Comparison of ENCODE assay signal across 7 cellular contexts in the genomic region with DNA sequence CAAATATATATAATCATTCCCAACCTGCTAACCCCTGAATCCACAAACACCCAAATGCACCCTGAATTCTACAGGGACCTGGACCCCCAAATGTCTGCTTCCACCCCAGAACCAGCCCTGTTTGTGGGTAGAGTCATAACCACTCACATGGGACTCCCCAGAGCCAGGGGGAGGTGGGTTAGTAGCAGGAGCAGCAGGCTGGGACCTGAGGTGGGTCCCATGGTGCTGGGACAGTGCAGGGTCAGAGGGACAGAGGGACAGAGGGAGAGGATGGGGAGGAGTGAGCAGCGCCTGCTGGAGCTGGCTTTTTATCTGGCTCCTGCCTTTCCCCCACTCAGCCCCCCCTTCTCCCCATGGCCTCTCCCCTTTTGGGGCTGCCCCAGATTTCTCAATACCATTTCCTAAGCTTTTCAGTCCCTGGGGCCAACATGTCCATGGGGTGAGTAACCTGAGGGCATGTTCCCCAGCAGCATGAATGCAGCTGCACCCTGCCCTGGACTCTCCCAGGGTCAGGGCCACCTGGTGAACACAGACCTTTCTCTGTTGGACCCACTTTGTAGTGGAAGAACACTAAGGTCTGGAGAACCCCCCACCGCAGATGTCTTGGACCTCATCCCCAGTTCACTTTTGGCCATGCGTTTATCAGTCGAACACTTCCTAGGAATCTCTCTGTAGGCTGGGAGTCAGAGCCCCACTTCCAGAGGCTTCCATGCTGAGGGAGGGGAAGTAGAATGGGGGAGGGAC. TPM values are rescaled to one million over a fixed set of nuclear protein-coding genes. Genes with fewer than 3 reads are reported as not detected.
DNase-seq lines count a peak whose midpoint lies in the region; ATAC-seq and TF ChIP-seq lines count a peak whose summit lies in the region.

Gene C3, minus strand, starts transcription at position 282 of the 744 bp plus-strand sequence. Its CDS starts 61 bp downstream, at position 221.

- peaks cover 0 to 26% (median 15%) of the 10 kb centered on the region in 4 donors for H3K36me3 ChIP-seq in right lobe of liver
- H3K36me3 ChIP-seq in tibial nerve: no peaks in the 10 kb centered on the region

- peak within 1 kb of the TSS; percentile 78 to 95 (median 93) for H3K4me3 ChIP-seq in right lobe of liver
- H3K4me3 ChIP-seq in tibial nerve: peak within 1 kb of the TSS in 2 of 4 donors; percentile 15 to 46

- peaks cover 4% of the 10 kb centered on the region for H3K36me3 Mint-ChIP-seq in central memory CD8-positive, alpha-beta T cell (ENCODE audit: insufficient read depth)
- no peaks in the 10 kb centered on the region for H3K36me3 Mint-ChIP-seq in osteocyte (ENCODE audit: unreplicated experiment)

- TF ChIP-seq POLR2A in right lobe of liver (IDR thresholded peaks at IDR 0.05) (peak; percentile 94), tibial nerve (IDR thresholded peaks at IDR 0.05) (peak in 1 of 2 donors; percentile 32)

- H3K9me3 ChIP-seq in right lobe of liver (no peaks in the 10 kb centered on the region), tibial nerve (no peaks in the 10 kb centered on the region)

- intact Hi-C loops in right lobe of liver (cut with DNase I): no loop called here

- H3K27me3 Mint-ChIP-seq in central memory CD8-positive, alpha-beta T cell: no peaks in the 10 kb centered on the region
- peaks cover 27% of the 10 kb centered on the region for H3K27me3 Mint-ChIP-seq in osteocyte (ENCODE audit: unreplicated experiment)

- 4% methylated on average over 4 of the region's 4 CpGs for WGBS in right lobe of liver (ENCODE audit: insufficient coverage, low coverage, low lambda C conversion rate, missing lambda C conversion rate)
- 36 to 53% methylated on average over 4 of the region's 4 CpGs for WGBS in tibial nerve, 2 donors

- H3K27ac ChIP-seq in right lobe of liver (peak within 1 kb of the TSS; percentile 65 to 86 (median 70)), tibial nerve (peak within 1 kb of the TSS in 3 of 4 donors; percentile 10 to 71 (median 44))

- TF ChIP-seq CTCF in right lobe of liver (IDR thresholded peaks at IDR 0.05) (no peak), tibial nerve (IDR thresholded peaks at IDR 0.05) (no peak), osteocyte (IDR thresholded peaks at IDR 0.05) (no peak)

- H3K9me3 Mint-ChIP-seq in central memory CD8-positive, alpha-beta T cell: no peaks in the 10 kb centered on the region
- no peaks in the 10 kb centered on the region for H3K9me3 Mint-ChIP-seq in osteocyte (ENCODE audit: unreplicated experiment)

- peak within 1 kb of the TSS; percentile 2 for H3K27ac Mint-ChIP-seq in central memory CD8-positive, alpha-beta T cell (ENCODE audit: low read depth)
- no peak within 1 kb of the TSS for H3K27ac Mint-ChIP-seq in osteocyte (ENCODE audit: unreplicated experiment)

- no peak for ATAC-seq in central memory CD8-positive, alpha-beta T cell (replicated peaks; ENCODE audit: extremely low read depth, poor library complexity, severe bottlenecking)
- peak; percentile 27 to 60 (median 58) for ATAC-seq in right lobe of liver

- peak in 1 of 2 donors; percentile 81 for TF ChIP-seq EP300 in tibial nerve (IDR thresholded peaks at IDR 0.05)

- H3K27me3 ChIP-seq in right lobe of liver (no peaks in the 10 kb centered on the region), tibial nerve (no peaks in the 10 kb centered on the region)

- no peak within 1 kb of the TSS for H3K4me3 Mint-ChIP-seq in central memory CD8-positive, alpha-beta T cell
- no peak within 1 kb of the TSS for H3K4me3 Mint-ChIP-seq in osteocyte (ENCODE audit: unreplicated experiment)

- H3K4me1 ChIP-seq in right lobe of liver (peaks cover 0 to 48% (median 8%) of the 10 kb centered on the region in 4 donors), tibial nerve (peaks cover 0 to 51% (median 10%) of the 10 kb centered on the region in 4 donors)

- DNase-seq in M059J (ENCODE audit: low read depth) (peak; percentile 75), right lobe of liver (peak; percentile 81 to 95 (median 89)), tibial nerve (ENCODE audit: low spot score in 2 of 2) (peak; percentile 53 to 83), DMS79 treated with DMSO at 0.1 percent for 48 hours (lab: John Stamatoyannopoulos, UW) (no peak), NCI-H524 treated with DMSO at 0.1 percent for 48 hours (lab: John Stamatoyannopoulos, UW) (no peak), osteocyte (ENCODE audit: extremely low spot score, unreplicated experiment) (no peak)
- DNase-seq in central memory CD8-positive, alpha-beta T cell (ENCODE audit: low spot score in 2 of 2): no peak

- H3K4me1 Mint-ChIP-seq in central memory CD8-positive, alpha-beta T cell: peaks cover 33% of the 10 kb centered on the region
- peaks cover 3% of the 10 kb centered on the region for H3K4me1 Mint-ChIP-seq in osteocyte (ENCODE audit: unreplicated experiment)

RNA-seq across cellular contexts. Expression of gene C3, which starts in this region (rescaled TPM):
- 4.0 and 5.2 TPM in 2 replicates for total RNA-seq in M059J (2014; rRNA removed; shearing (Covaris generic))
- total RNA-seq in right lobe of liver (over 10,000 TPM; 10,569 to 17,502 (median 15,749) TPM), tibial nerve (1,000 to 10,000 TPM in 1 of 4 donors, 100 to 1,000 TPM in 3; 256 to 1,128 (median 733) TPM), osteocyte (0.56 TPM in 1 of 2 replicates, not detected in the other)

Comparison
In these comparisons a context has a peak if more than half of its experiments do, and no peak if none do; other contexts are left out.
1. RNA of gene C3 (total RNA-seq): 10,569 to 17,502 TPM in right lobe of liver and 256 to 1,128 TPM in tibial nerve; 4.0 to 5.2 TPM in M059J and 0.56 TPM in osteocyte; every median in the first group is over 10 times any median in the second.
2. RNA of gene C3 (total RNA-seq): 10,569 to 17,502 TPM in right lobe of liver; 256 to 1,128 TPM in tibial nerve; every median in the first group is over 4 times any median in the second.
3. DNase-seq: peak in M059J (single experiment), right lobe of liver (3 of 3) and tibial nerve (2 of 2); none in central memory CD8-positive, alpha-beta T cell (0 of 2), DMS79 treated with DMSO at 0.1 percent for 48 hours (single experiment), NCI-H524 treated with DMSO at 0.1 percent for 48 hours (single experiment) and osteocyte (single experiment).